ENCODE assay signal across 8 cellular contexts in genomic region chr12:51025748-51026654, GRCh38. TPM values are rescaled to one million over a fixed set of nuclear protein-coding genes. Genes with fewer than 3 reads are reported as not detected.
DNase-seq lines count a peak whose midpoint lies in the region; ATAC-seq, FAIRE-seq and TF ChIP-seq lines count a peak whose summit lies in the region.

Gene SLC11A2, minus strand, starts transcription at chr12:51026384. Its CDS starts 15,656 bp downstream, at chr12:51010728.

- intact Hi-C loops in Right ventricle myocardium superior (cut with DNase I), result no loop called here
- intact Hi-C loops in pancreas (cut with DNase I), result no loop called here
- intact Hi-C loops in thyroid gland (cut with DNase I), result loop anchor here (5.0 kb wide), 1 partner anchor 104 kb away; no protein-coding TSS in a partner anchor

- peak within 1 kb of the TSS; percentile 88 for H3K4me3 ChIP-seq in GM12865 (ENCODE audit: low read depth, low read length)
- H3K4me3 ChIP-seq in pancreas, result peak within 1 kb of the TSS; percentile 54 to 86 (median 70)
- H3K4me3 ChIP-seq in thyroid gland (replicated peaks in 1 of 3), result peak within 1 kb of the TSS; percentile 28 to 82 (median 33)

- ATAC-seq in HG02763 (IDR thresholded peaks at IDR 0.05; ENCODE audit: unreplicated experiment), result peak; percentile 87
- ATAC-seq in Right ventricle myocardium superior (ENCODE audit: poor library complexity), result peak; percentile 99
- ATAC-seq in pancreas, result peak; percentile 88 to 94 (median 92)

- no peaks in the 10 kb centered on the region for H3K9me3 ChIP-seq in pancreas
- H3K9me3 ChIP-seq in thyroid gland, result no peaks in the 10 kb centered on the region

- WGBS in pancreas, 2 donors, result 0 to 1% methylated on average over 78 to 79 of the region's 79 CpGs
- WGBS in thyroid gland, 2 donors, result 0 to 2% methylated on average over 31 to 48 of the region's 79 CpGs

- peak; percentile 96 for DNase-seq in GM12865 (ENCODE audit: low read depth)
- DNase-seq in NCI-H1417 treated with DMSO at 0.1 percent for 48 hours (lab: John Stamatoyannopoulos, UW), result peak; percentile 88
- DNase-seq in SW 1271 (lab: John Stamatoyannopoulos, UW), result peak; percentile 90 to 92
- peak; percentile 78 for DNase-seq in activated naive CD8-positive, alpha-beta T cell treated with anti-CD3 and anti-CD28 coated beads, Interleukin-2, amount 50 U/mL, for 16 hours (ENCODE audit: low read depth, low spot score)
- peak; percentile 98 for DNase-seq in Right ventricle myocardium superior
- DNase-seq in pancreas, result peak; percentile 95 to 98 (median 96)
- DNase-seq in thyroid gland, result peak; percentile 98

- H3K4me1 ChIP-seq in pancreas (peaks cover 12 to 23% (median 14%) of the 10 kb centered on the region in 3 donors), thyroid gland (peaks cover 14 to 45% of the 10 kb centered on the region in 2 donors)

- no peaks in the 10 kb centered on the region for H3K36me3 ChIP-seq in pancreas
- no peaks in the 10 kb centered on the region for H3K36me3 ChIP-seq in thyroid gland

- FAIRE-seq in pancreas (lab: Jason Lieb, UNC), result no peak

- peak within 1 kb of the TSS; percentile 95 to 99 (median 96) for H3K27ac ChIP-seq in pancreas
- H3K27ac ChIP-seq in thyroid gland, result peak within 1 kb of the TSS; percentile 92 to 99 (median 97)

- H3K27me3 ChIP-seq in pancreas, result no peaks in the 10 kb centered on the region
- no peaks in the 10 kb centered on the region for H3K27me3 ChIP-seq in thyroid gland

- peak; percentile 80 to 98 for TF ChIP-seq POLR2A in thyroid gland (IDR thresholded peaks at IDR 0.05)

- TF ChIP-seq CTCF in GM12865 (IDR thresholded peaks at IDR 0.05; ENCODE audit: insufficient read depth, low read depth, low read length, missing control alignments), result no peak
- no peak for TF ChIP-seq CTCF in pancreas (IDR thresholded peaks at IDR 0.05)
- TF ChIP-seq CTCF in thyroid gland (IDR thresholded peaks at IDR 0.05), result peak in 4 of 6 experiments; percentile 6 to 36 (median 25)

RNA-seq across cellular contexts. Expression of gene SLC11A2, which starts in this region (rescaled TPM):
- total RNA-seq in Right ventricle myocardium superior, result 23.7 TPM
- 10 to 100 TPM; 24.3 to 52.9 (median 38.8) TPM for total RNA-seq in pancreas
- polyA plus RNA-seq in pancreas, result 10 to 100 TPM; 19.1 to 26.6 TPM
- total RNA-seq in thyroid gland, result 100 to 1,000 TPM; 100 to 163 (median 140) TPM

Comparison
In these comparisons a context has a peak if more than half of its experiments do, and no peak if none do; other contexts are left out.
1. Peak in every context shown above with its lines: DNase-seq, ATAC-seq, H3K4me3 ChIP-seq and H3K27ac ChIP-seq.
2. H3K4me3 ChIP-seq: peak in every context shown above with its lines; median percentile 88 in GM12865; 70 in pancreas; 33 in thyroid gland.
3. CTCF ChIP-seq: peak in thyroid gland (4 of 6); none in GM12865 (single experiment) and pancreas (0 of 4).